In the genomic region with DNA sequence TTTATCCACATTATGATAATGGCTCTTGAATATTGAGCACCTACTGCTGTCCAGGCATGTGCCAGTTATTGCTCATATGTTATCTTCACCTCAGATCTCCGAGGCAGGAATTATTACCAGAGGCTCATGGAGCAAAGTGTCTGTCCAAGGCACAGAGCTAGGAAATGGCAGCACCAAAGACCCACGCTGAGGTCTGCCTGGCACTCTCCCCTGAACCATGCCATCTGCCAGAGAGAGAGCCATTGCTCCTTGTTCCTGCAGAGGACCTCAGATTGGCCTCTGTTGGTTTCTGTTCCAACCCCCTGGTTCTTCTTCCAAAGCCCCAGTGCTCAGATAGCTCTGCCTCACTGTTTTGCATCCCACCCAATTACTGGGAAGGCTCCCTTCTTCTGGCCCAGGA, we compare ENCODE assay signal across 1 cellular context.
TF ChIP-seq lines count a peak whose summit lies in the region.

No MANE protein-coding gene starts in this region.

TF ChIP-seq in IMR-90, 13 proteins besides CTCF, POLR2A, EP300 and RAD21 (continued from another document):
- TF ChIP-seq BHLHE40 (IDR thresholded peaks at IDR 0.05; ENCODE audit: low read depth, low read length) (no peak), CHD1 (IDR thresholded peaks at IDR 0.05; ENCODE audit: low read depth, low read length) (no peak), MXI1 (IDR thresholded peaks at IDR 0.05; ENCODE audit: borderline replicate concordance, low read depth, low read length) (no peak), RCOR1 (IDR thresholded peaks at IDR 0.05; ENCODE audit: insufficient replicate concordance, low read length) (no peak), FOS (IDR thresholded peaks at IDR 0.05; ENCODE audit: low read depth, low read length) (no peak), CEBPB (IDR thresholded peaks at IDR 0.05; ENCODE audit: low read depth, low read length) (no peak), NFE2L2 (IDR thresholded peaks at IDR 0.05; ENCODE audit: low read depth, low read length) (no peak), SMC3 (IDR thresholded peaks at IDR 0.05; ENCODE audit: low read depth, low read length) (no peak)
- TF ChIP-seq, protein P1, sequence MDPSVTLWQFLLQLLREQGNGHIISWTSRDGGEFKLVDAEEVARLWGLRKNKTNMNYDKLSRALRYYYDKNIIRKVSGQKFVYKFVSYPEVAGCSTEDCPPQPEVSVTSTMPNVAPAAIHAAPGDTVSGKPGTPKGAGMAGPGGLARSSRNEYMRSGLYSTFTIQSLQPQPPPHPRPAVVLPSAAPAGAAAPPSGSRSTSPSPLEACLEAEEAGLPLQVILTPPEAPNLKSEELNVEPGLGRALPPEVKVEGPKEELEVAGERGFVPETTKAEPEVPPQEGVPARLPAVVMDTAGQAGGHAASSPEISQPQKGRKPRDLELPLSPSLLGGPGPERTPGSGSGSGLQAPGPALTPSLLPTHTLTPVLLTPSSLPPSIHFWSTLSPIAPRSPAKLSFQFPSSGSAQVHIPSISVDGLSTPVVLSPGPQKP (IDR thresholded peaks at IDR 0.05; ENCODE audit: borderline replicate concordance, low read depth, low read length) = no peak
- TF ChIP-seq, protein P2, sequence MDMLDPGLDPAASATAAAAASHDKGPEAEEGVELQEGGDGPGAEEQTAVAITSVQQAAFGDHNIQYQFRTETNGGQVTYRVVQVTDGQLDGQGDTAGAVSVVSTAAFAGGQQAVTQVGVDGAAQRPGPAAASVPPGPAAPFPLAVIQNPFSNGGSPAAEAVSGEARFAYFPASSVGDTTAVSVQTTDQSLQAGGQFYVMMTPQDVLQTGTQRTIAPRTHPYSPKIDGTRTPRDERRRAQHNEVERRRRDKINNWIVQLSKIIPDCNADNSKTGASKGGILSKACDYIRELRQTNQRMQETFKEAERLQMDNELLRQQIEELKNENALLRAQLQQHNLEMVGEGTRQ (IDR thresholded peaks at IDR 0.05; ENCODE audit: low read depth, low read length) = no peak
